In the genomic region with DNA sequence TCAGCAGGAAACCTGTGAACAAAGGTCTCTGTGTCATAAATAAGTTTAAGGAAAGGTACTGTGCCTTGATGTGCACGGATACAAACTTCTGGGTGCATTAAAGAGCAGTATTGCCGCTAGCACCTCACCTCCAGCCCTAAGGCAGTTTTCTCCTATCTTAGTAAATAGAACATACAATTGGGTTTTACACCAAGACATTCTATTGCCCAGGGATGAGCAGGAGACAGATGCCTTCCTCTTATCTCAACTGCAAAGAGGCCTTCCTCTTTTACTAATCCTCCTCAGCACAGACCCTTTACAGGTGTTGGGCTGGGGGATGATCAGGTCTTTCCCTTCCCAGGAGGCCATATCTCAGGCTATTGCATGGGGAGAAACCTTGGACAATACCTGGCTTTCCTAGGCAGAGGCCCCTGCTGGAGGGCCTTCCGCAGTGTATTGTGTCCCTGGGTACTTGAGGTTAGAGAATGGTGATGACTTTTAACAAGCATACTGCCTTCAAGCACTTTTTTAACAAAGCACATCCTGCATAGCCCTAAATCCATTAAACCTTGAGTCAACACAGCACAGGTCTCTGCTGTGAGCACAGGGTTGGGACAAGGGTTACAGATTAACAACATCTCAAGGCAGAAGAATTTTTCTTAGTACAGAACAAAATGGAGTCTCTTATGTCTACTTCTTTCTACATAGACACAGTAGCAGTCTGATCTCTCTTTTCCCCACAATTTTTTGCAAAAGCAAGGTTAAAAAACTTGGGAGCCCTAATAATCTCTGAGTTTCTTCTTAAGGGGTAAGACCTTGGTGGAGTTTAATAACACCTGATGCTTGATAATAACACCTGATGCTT, we compare ENCODE assay signal across 1 cellular context. TPM values are rescaled to one million over a fixed set of nuclear protein-coding genes. Genes with fewer than 3 reads are reported as not detected.
"Had no signal": no experiment of that assay in that cellular context is flagged by ENCODE, and none has a peak within 500 bp of the region (broad histone marks: within the 10 kb centered on the region; RNA-seq: fewer than 3 reads in every experiment).

No MANE protein-coding gene starts in this region.

RNA-seq across cellular contexts. Expression of gene DEPDC7, which starts 34.1 kb away (rescaled TPM):
- total RNA-seq: activated B cell treated with CpG ODN at 0.5 μM for 24 hours had no signal
